In genomic region chr3:191261304-191261638, GRCh38 we compare ENCODE assay signal across 1 cellular context.
TF ChIP-seq lines count a peak whose summit lies in the region.

No MANE protein-coding gene starts in this region.

TF ChIP-seq in GM23338, 12 proteins besides CTCF, POLR2A, EP300 and RAD21 (continued from another document):
- TF ChIP-seq ZNF462 (CRISPR knock-in tag; IDR thresholded peaks at IDR 0.05) (no peak), JUNB (IDR thresholded peaks at IDR 0.05; ENCODE audit: unreplicated experiment) (no peak), STAT1 (IDR thresholded peaks at IDR 0.05; ENCODE audit: unreplicated experiment) (no peak), REST (IDR thresholded peaks at IDR 0.05; ENCODE audit: unreplicated experiment) (no peak), ZNF114 (CRISPR knock-in tag; IDR thresholded peaks at IDR 0.05) (no peak), NANOG (IDR thresholded peaks at IDR 0.05; ENCODE audit: borderline replicate concordance) (no peak), CREB1 (CRISPR knock-in tag; IDR thresholded peaks at IDR 0.05; ENCODE audit: low read depth) (no peak), EZH2phosphoT487 (IDR thresholded peaks at IDR 0.05; ENCODE audit: unreplicated experiment) (no peak), ZNF331 (CRISPR knock-in tag; IDR thresholded peaks at IDR 0.05; ENCODE audit: low read depth) (no peak)
- TF ChIP-seq, protein P1, sequence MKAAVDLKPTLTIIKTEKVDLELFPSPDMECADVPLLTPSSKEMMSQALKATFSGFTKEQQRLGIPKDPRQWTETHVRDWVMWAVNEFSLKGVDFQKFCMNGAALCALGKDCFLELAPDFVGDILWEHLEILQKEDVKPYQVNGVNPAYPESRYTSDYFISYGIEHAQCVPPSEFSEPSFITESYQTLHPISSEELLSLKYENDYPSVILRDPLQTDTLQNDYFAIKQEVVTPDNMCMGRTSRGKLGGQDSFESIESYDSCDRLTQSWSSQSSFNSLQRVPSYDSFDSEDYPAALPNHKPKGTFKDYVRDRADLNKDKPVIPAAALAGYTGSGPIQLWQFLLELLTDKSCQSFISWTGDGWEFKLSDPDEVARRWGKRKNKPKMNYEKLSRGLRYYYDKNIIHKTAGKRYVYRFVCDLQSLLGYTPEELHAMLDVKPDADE (IDR thresholded peaks at IDR 0.05): no peak
